ENCODE assay signal across 8 cellular contexts in the genomic region with DNA sequence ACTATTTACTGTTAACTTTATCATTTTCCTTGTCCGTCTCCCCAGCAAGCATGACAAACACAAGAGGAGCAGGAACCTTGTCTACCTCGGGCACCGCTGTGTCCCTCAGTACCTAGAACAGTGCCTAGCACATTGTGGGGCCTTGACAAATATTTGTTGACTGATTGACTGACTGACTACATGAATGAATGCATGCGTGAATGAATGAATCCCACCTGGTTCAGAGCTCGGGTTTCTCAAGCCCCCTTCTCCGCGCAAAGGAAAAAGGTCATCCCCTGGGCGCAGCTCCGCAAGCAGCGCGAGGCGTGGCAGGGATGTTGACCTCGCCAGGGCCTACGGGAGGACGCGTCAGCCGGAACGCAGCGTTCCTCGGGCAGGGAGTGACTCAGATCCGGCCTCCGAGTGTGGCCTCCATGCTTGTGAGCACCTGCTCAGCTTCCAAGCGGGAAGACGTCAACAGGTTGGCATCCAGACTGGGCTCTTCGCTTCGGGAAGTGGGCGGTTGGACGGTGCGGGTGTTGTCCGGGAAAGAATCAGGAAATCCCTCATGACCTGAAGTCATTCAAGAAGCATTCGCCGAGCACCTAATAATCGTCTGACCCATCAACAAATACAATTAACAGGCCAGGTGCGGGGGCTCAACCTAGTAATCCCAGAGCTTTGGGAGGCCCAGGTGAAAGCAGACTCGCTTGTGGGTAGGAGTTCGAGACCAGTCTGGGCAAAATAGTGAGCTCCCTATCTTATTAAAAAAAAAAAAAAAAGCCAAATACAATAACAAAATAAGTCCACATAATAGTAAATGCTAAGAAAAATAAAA. TPM values are rescaled to one million over a fixed set of nuclear protein-coding genes. Genes with fewer than 3 reads are reported as not detected.
DNase-seq lines count a peak whose midpoint lies in the region; ATAC-seq, FAIRE-seq and TF ChIP-seq lines count a peak whose summit lies in the region.

No MANE protein-coding gene starts in this region.

- TF ChIP-seq CTCF in astrocyte (IDR thresholded peaks at IDR 0.05; ENCODE audit: insufficient read depth, low read depth, low read length) = no peak
- no peak for TF ChIP-seq CTCF in spleen (IDR thresholded peaks at IDR 0.05 in 8 of 11, conservative IDR thresholded peaks at IDR 0.05 in 3 of 11)

- peak in 1 of 5 donors; percentile 8 for DNase-seq in CD8-positive, alpha-beta memory T cell
- DNase-seq in astrocyte (ENCODE audit: low read depth) (peak; percentile 94), spleen (peak; percentile 91), RPMI8226 (no peak), midbrain (lab: John Stamatoyannopoulos, UW) (no peak)

- CTCF ChIA-PET in CD8-positive, alpha-beta memory T cell (lab: Charles Lee) = interaction anchor here (0.7 to 30.2 kb wide), 5 partner anchors 10 to 22 kb away, joined by 3 to 711 read pairs (median 14); a partner anchor contains a TSS

- H3K4me2 ChIP-seq in astrocyte (ENCODE audit: low read length) = peak overlapping the region; percentile 94

- no peak for TF ChIP-seq POLR2A in spleen (IDR thresholded peaks at IDR 0.05)

- peak overlapping the region; percentile 89 to 96 (median 93) for H3K4me3 Mint-ChIP-seq in CD8-positive, alpha-beta memory T cell
- peak overlapping the region; percentile 89 for H3K4me3 Mint-ChIP-seq in astrocyte (ENCODE audit: unreplicated experiment)

- peaks cover 0 to 10% (median 7%) of the 10 kb centered on the region in 5 donors for H3K9me3 Mint-ChIP-seq in CD8-positive, alpha-beta memory T cell
- H3K9me3 Mint-ChIP-seq in astrocyte (ENCODE audit: unreplicated experiment) = no peaks in the 10 kb centered on the region

- ATAC-seq in GM21529 (IDR thresholded peaks at IDR 0.05; ENCODE audit: unreplicated experiment) = peak; percentile 31

- no peaks in the 10 kb centered on the region for H3K27me3 ChIP-seq in CD8-positive, alpha-beta memory T cell (ENCODE audit: insufficient read depth, low read length, poor library complexity, severe bottlenecking)
- H3K27me3 ChIP-seq in HUES64 (ENCODE audit: insufficient read depth, low read length) (no peaks in the 10 kb centered on the region), astrocyte (ENCODE audit: insufficient read depth, low read length) (no peaks in the 10 kb centered on the region), iPS-20b (ENCODE audit: insufficient read depth, low read length) (no peaks in the 10 kb centered on the region), spleen (replicated peaks in 1 of 7) (no peaks in the 10 kb centered on the region)

- H3K27ac Mint-ChIP-seq in CD8-positive, alpha-beta memory T cell = peak overlapping the region; percentile 91 to 97 (median 96)
- peak overlapping the region; percentile 88 for H3K27ac Mint-ChIP-seq in astrocyte (ENCODE audit: unreplicated experiment)

- intact Hi-C loops in spleen (cut with DNase I; ENCODE audit: low total_unique reads) = no loop called here

- POLR2A ChIA-PET in CD8-positive, alpha-beta memory T cell (lab: Charles Lee) = interaction anchor here (1.3 to 3.6 kb wide), 7 partner anchors 8 to 22 kb away, joined by 3 to 25 read pairs (median 18); a partner anchor contains a TSS

- peaks cover 21 to 31% (median 25%) of the 10 kb centered on the region in 3 donors for H3K4me1 Mint-ChIP-seq in CD8-positive, alpha-beta memory T cell
- peaks cover 9% of the 10 kb centered on the region for H3K4me1 Mint-ChIP-seq in astrocyte (ENCODE audit: low read depth, unreplicated experiment)

- H3K79me2 ChIP-seq in astrocyte (ENCODE audit: insufficient read depth, low read length) = no peaks in the 10 kb centered on the region

- no peak for FAIRE-seq in astrocyte (lab: Jason Lieb, UNC)

- H3K4me3 ChIP-seq in CD8-positive, alpha-beta memory T cell (ENCODE audit: low read length) = peak overlapping the region; percentile 60
- H3K4me3 ChIP-seq in HUES64 (ENCODE audit: low read length) = peak overlapping the region; percentile 80
- H3K4me3 ChIP-seq in astrocyte (ENCODE audit: insufficient read depth, low read depth, low read length) = peak overlapping the region; percentile 48
- H3K4me3 ChIP-seq in iPS-20b (ENCODE audit: low read length) = peak overlapping the region; percentile 99
- H3K4me3 ChIP-seq in spleen = peak overlapping the region; percentile 37 to 71 (median 50)

- H2AFZ ChIP-seq in astrocyte (ENCODE audit: low read depth, low read length) = peak overlapping the region; percentile 36

- WGBS in HUES64 = 58% methylated on average over 35 of the region's 36 CpGs
- whole genome bisulfite sequencing in spleen, 5 donors = 12 to 24% (median 22%) methylated on average over 32 to 36 of the region's 36 CpGs

- peaks cover 0 to 10% of the 10 kb centered on the region in 2 donors for H3K27me3 Mint-ChIP-seq in CD8-positive, alpha-beta memory T cell
- peaks cover 2% of the 10 kb centered on the region for H3K27me3 Mint-ChIP-seq in astrocyte (ENCODE audit: low read depth, unreplicated experiment)

- H3K9ac ChIP-seq in HUES64 (ENCODE audit: low read depth, low read length) (peak overlapping the region; percentile 37; the same call in 1 of the 2 replicates), astrocyte (ENCODE audit: low read length) (peak overlapping the region; percentile 91), iPS-20b (ENCODE audit: low read depth, low read length) (no peak overlapping the region)

- no peaks in the 10 kb centered on the region for H3K9me3 ChIP-seq in CD8-positive, alpha-beta memory T cell (ENCODE audit: low read length)
- H3K9me3 ChIP-seq in HUES64 (ENCODE audit: insufficient read depth, low read depth, low read length) (no peaks in the 10 kb centered on the region), astrocyte (ENCODE audit: insufficient read depth, low read depth, low read length) (no peaks in the 10 kb centered on the region), iPS-20b (ENCODE audit: insufficient read depth, low read depth, low read length) (no peaks in the 10 kb centered on the region), spleen (no peaks in the 10 kb centered on the region)

- H3K36me3 ChIP-seq in CD8-positive, alpha-beta memory T cell (ENCODE audit: insufficient read depth, low read length) = no peaks in the 10 kb centered on the region
- H3K36me3 ChIP-seq in HUES64 (ENCODE audit: insufficient read depth, low read length) (no peaks in the 10 kb centered on the region), astrocyte (ENCODE audit: insufficient read depth, low read length) (no peaks in the 10 kb centered on the region), iPS-20b (ENCODE audit: insufficient read depth, low read depth, low read length) (no peaks in the 10 kb centered on the region), spleen (no peaks in the 10 kb centered on the region)

- no peaks in the 10 kb centered on the region for H4K20me1 ChIP-seq in astrocyte (ENCODE audit: insufficient read depth, low read length)

- peak overlapping the region; percentile 69 for H3K27ac ChIP-seq in CD8-positive, alpha-beta memory T cell (ENCODE audit: low read depth, low read length)
- no peak overlapping the region for H3K27ac ChIP-seq in HUES64 (ENCODE audit: low read depth, low read length)
- H3K27ac ChIP-seq in astrocyte (ENCODE audit: low read depth, low read length) = peak overlapping the region; percentile 82
- no peak overlapping the region for H3K27ac ChIP-seq in iPS-20b (ENCODE audit: low read length)
- peak overlapping the region; percentile 81 to 94 (median 90) for H3K27ac ChIP-seq in spleen

- H3K4me1 ChIP-seq in CD8-positive, alpha-beta memory T cell (ENCODE audit: insufficient read depth, low read length) = peaks cover 19% of the 10 kb centered on the region
- peaks cover 3% of the 10 kb centered on the region; the same call in 1 of the 2 replicates for H3K4me1 ChIP-seq in HUES64 (ENCODE audit: insufficient read depth, low read length)
- peaks cover 13% of the 10 kb centered on the region for H3K4me1 ChIP-seq in astrocyte (ENCODE audit: insufficient read depth, low read length)
- peaks cover 4% of the 10 kb centered on the region; the same call in 1 of the 2 replicates for H3K4me1 ChIP-seq in iPS-20b (ENCODE audit: insufficient read depth, low read length)
- peaks cover 9 to 38% (median 20%) of the 10 kb centered on the region in 6 donors for H3K4me1 ChIP-seq in spleen

- H3K36me3 Mint-ChIP-seq in CD8-positive, alpha-beta memory T cell = peaks cover 0 to 8% (median 0%) of the 10 kb centered on the region in 3 donors
- no peaks in the 10 kb centered on the region for H3K36me3 Mint-ChIP-seq in astrocyte (ENCODE audit: low read depth, unreplicated experiment)

RNA-seq across cellular contexts. Expression of a gene that starts 13.9 kb away (rescaled TPM):
- 100 to 1,000 TPM; 839 to 849 TPM for total RNA-seq in CD8-positive, alpha-beta memory T cell
- polyA plus RNA-seq in CD8-positive, alpha-beta memory T cell = 1,913 TPM
- 577 TPM for polyA plus RNA-seq in HUES64 (2013, experiment 1 of 2)
- 651 TPM for polyA plus RNA-seq in HUES64 (2013, experiment 2 of 2)
- total RNA-seq in astrocyte (1,171 and 1,214 TPM in 2 replicates), spleen (1,000 to 10,000 TPM in 1 of 7 donors, 100 to 1,000 TPM in 6; 770 to 1,107 (median 909) TPM)
- polyA plus RNA-seq in spleen = 100 to 1,000 TPM; 623 to 743 (median 691) TPM

Comparison
In these comparisons a context has a peak if more than half of its experiments do, and no peak if none do; other contexts are left out.
1. DNase-seq: peak in astrocyte (single experiment) and spleen (single experiment); none in RPMI8226 (single experiment) and midbrain (single experiment).
2. H3K27ac ChIP-seq: peak in CD8-positive, alpha-beta memory T cell (single experiment), astrocyte (single experiment) and spleen (8 of 8); none in HUES64 (single experiment) and iPS-20b (single experiment).
3. H3K4me3 ChIP-seq: peak in every context shown above with its lines; median percentile 99 in iPS-20b; 80 in HUES64; 60 in CD8-positive, alpha-beta memory T cell; 50 in spleen; 48 in astrocyte.